21 cellular contexts compared by ENCODE assay signal in the genomic region with DNA sequence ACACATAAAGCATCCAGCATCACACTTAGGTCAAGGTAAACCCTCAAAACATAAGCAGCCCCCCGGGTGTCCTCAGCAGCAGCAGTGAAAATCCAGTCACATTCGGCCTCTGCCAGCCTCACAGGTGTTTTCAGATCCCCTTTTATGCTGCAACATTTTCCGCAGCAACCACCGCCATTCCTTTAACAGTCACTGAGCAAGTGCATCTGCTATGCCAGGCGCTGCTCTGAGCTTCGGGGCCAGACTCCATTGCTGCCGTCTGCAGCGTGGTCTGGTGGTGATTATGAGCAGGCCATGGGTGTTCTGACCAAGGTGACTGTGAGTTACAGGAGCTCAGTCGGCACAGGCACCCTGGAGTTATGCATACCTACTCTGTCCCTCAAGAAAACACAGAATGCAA. TPM values are rescaled to one million over a fixed set of nuclear protein-coding genes. Genes with fewer than 3 reads are reported as not detected.
"Had no signal": no experiment of that assay in that cellular context is flagged by ENCODE, and none has a peak within 500 bp of the region (broad histone marks: within the 10 kb centered on the region; RNA-seq: fewer than 3 reads in every experiment).

No MANE protein-coding gene starts in this region.

- H3K4me3 ChIP-seq: coronary artery, heart left ventricle, lower lobe of right lung, neural progenitor cell, upper lobe of left lung had no signal

- H3K4me3 Mint-ChIP-seq: activated B cell treated with CpG ODN at 0.5 μM for 24 hours; activated CD4-positive, alpha-beta T cell treated with anti-CD3 and anti-CD28 coated beads for 36 hours; activated naive CD4-positive, alpha-beta T cell treated with anti-CD3 and anti-CD28 coated beads, Interleukin-2, amount 10 ng/mL, durations not matched to agents 7 days and 5 days; neural progenitor cell had no signal

- H3K9ac ChIP-seq: neural progenitor cell had no signal

- H2AFZ ChIP-seq: neural progenitor cell had no signal

- H3K9me3 ChIP-seq: heart left ventricle, lower lobe of right lung, upper lobe of left lung had no signal

- ATAC-seq: activated CD4-positive, alpha-beta T cell treated with anti-CD3 and anti-CD28 coated beads for 36 hours; activated T-cell treated with anti-CD3 and anti-CD28 coated beads, Interleukin-2, amount 50 U/mL, for 72 hours; heart left ventricle; left cardiac atrium; lower lobe of right lung; naive thymus-derived CD8-positive, alpha-beta T cell; stimulated activated naive CD8-positive, alpha-beta T cell treated with anti-CD3 and anti-CD28 coated beads, Interleukin-15, Interleukin-2, amounts not matched to agents 100 U/mL and 50 U/mL, for 24 hours had no signal

- H3K9me3 Mint-ChIP-seq: activated B cell treated with CpG ODN at 0.5 μM for 24 hours; activated naive CD4-positive, alpha-beta T cell treated with anti-CD3 and anti-CD28 coated beads, Interleukin-2, amount 10 ng/mL, durations not matched to agents 7 days and 5 days; activated T-cell treated with anti-CD3 and anti-CD28 coated beads, Interleukin-2, amount 50 U/mL, for 72 hours; naive thymus-derived CD8-positive, alpha-beta T cell had no signal

- H3K4me2 ChIP-seq: neural progenitor cell had no signal

- H3K27ac ChIP-seq: coronary artery, neural progenitor cell, upper lobe of left lung had no signal

- H3K27me3 ChIP-seq: heart left ventricle, upper lobe of left lung had no signal

- H3K27ac Mint-ChIP-seq: activated B cell treated with CpG ODN at 0.5 μM for 24 hours; activated CD4-positive, alpha-beta T cell treated with anti-CD3 and anti-CD28 coated beads for 36 hours; neural progenitor cell; progenitor cell of endocrine pancreas had no signal

- H3K27me3 Mint-ChIP-seq: activated B cell treated with CpG ODN at 0.5 μM for 24 hours; activated CD4-positive, alpha-beta T cell treated with anti-CD3 and anti-CD28 coated beads for 36 hours; naive thymus-derived CD8-positive, alpha-beta T cell; progenitor cell of endocrine pancreas had no signal

- H3K36me3 ChIP-seq: neural progenitor cell had no signal

- DNase-seq: activated B cell treated with CpG ODN at 0.5 μM for 24 hours; activated CD4-positive, alpha-beta T cell treated with anti-CD3 and anti-CD28 coated beads for 36 hours; activated CD4-positive, alpha-beta T cell treated with anti-CD3 and anti-CD28 coated beads, Interleukin-2, amount 50 U/mL, for 4 hours; activated effector memory CD4-positive, alpha-beta T cell treated with anti-CD3 and anti-CD28 coated beads, Interleukin-2, amount 50 U/mL, for 16 hours; activated naive CD4-positive, alpha-beta T cell treated with anti-CD3 and anti-CD28 coated beads, Interleukin-2, amount 10 ng/mL, durations not matched to agents 7 days and 5 days; activated T-cell treated with anti-CD3 and anti-CD28 coated beads, Interleukin-2, amount 50 U/mL, for 72 hours; amygdala; cerebellar nuclear complex; heart left ventricle; islet precursor cell; left cardiac atrium; lower lobe of right lung; naive thymus-derived CD8-positive, alpha-beta T cell; retina; stimulated activated CD4-positive, alpha-beta T cell treated with anti-CD3 and anti-CD28 coated beads, Interleukin-4, amount 100 ng/mL, for 1 hour; stimulated activated naive CD8-positive, alpha-beta T cell treated with anti-CD3 and anti-CD28 coated beads, Interleukin-15, Interleukin-2, amounts not matched to agents 100 U/mL and 50 U/mL, for 24 hours; T-helper 9 cell; upper lobe of left lung had no signal

RNA-seq across cellular contexts. Expression of gene EVA1C, which starts 24.2 kb away (rescaled TPM):
- total RNA-seq: progenitor cell of endocrine pancreas had no signal
